Comparison of ENCODE assay signal across 10 cellular contexts in the genomic region with DNA sequence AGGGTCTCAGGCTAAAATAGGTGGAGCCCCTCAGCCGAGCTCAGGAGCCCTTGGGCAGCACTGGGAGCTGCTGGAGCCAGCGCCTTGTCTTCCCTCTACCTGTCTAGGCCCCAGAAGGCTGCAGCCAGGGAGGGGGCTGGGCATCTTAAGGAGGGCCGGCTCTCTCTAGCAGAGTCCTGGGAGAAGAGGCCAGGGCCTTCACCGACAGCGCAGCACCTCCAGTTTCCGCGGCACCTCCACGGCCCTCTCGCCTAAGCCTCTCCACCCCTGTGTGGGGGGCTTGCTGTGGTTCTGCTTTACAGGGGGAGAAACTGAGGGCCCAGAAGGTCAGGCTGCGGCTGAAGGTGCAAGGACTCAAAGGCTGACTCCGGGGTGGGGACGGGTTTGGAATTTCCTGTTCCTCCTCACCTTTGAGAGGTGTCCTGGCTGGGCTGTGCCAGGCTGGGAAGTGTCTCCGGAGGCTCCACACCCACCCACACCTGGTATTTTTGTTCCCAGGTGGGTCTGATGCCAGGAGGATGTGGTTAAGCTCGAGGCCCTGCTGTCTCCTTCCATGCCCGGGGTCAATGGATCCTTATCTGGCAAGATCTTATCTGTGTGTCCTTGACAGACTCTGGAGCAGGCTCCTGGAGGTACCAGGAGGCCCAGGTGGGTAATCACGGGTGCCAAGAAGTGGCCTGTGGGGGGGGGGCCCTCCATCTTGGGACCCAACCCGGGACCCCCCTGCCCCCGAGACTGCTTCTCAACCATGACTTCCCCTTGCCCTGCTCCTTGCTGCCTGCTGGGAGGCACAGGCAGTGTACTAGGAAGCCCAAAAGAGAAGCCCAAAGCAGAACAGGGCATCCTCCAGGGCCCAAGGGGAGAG.
DNase-seq lines count a peak whose midpoint lies in the region; ATAC-seq, FAIRE-seq and TF ChIP-seq lines count a peak whose summit lies in the region.
"Had no signal": no experiment of that assay in that cellular context is flagged by ENCODE, and none has a peak within 500 bp of the region (broad histone marks: within the 10 kb centered on the region; RNA-seq: fewer than 3 reads in every experiment).

No MANE protein-coding gene starts in this region.

- peaks cover 59% of the 10 kb centered on the region for H3K4me1 ChIP-seq in BLaER1
- peaks cover 46% of the 10 kb centered on the region for H3K4me1 ChIP-seq in PC-3 (ENCODE audit: insufficient read depth, low read length)
- peaks cover 17% of the 10 kb centered on the region for H3K4me1 ChIP-seq in foreskin keratinocyte
- H3K4me1 ChIP-seq in parathyroid adenoma, result peaks cover 46% of the 10 kb centered on the region

- peak overlapping the region; percentile 9; the same call in 1 of the 2 replicates for H3K4me2 ChIP-seq in BLaER1
- peak overlapping the region; percentile 79 for H3K4me2 ChIP-seq in PC-3 (ENCODE audit: low read length)
- peak overlapping the region; percentile 17 for H3K4me2 ChIP-seq in parathyroid adenoma (ENCODE audit: low read length)

- TF ChIP-seq CTCF in PC-3 (conservative IDR thresholded peaks at IDR 0.05; ENCODE audit: low read depth, low read length), result no peak
- no peak for TF ChIP-seq CTCF in foreskin keratinocyte (conservative IDR thresholded peaks at IDR 0.05)
- no peak for TF ChIP-seq CTCF in parathyroid adenoma (IDR thresholded peaks at IDR 0.05)
- TF ChIP-seq CTCF in D721Med (IDR thresholded peaks at IDR 0.05; ENCODE audit: insufficient read depth, missing control alignments), result no peak
- TF ChIP-seq CTCF in GM10266 (IDR thresholded peaks at IDR 0.05; ENCODE audit: control insufficient read depth, insufficient read depth, low read depth, missing control alignments), result no peak

- BruUV-seq in PC-3 (replicated peaks; lab: Mats Ljungman, UMichigan), result no TSS peak

- H3K36me3 ChIP-seq in BLaER1 (no peaks in the 10 kb centered on the region), PC-3 (ENCODE audit: low read depth, low read length) (no peaks in the 10 kb centered on the region), parathyroid adenoma (ENCODE audit: control insufficient read depth, insufficient read depth, low read length) (no peaks in the 10 kb centered on the region)
- H3K36me3 ChIP-seq: cardiac muscle cell had no signal

- intact Hi-C loops in PC-3 (cut with micrococcal nuclease), result loop anchor here (1.0 to 10.0 kb wide), 6 partner anchors 34 to 282 kb away; no protein-coding TSS in a partner anchor

- H3K27me3 ChIP-seq in BLaER1, result peaks cover 38% of the 10 kb centered on the region
- no peaks in the 10 kb centered on the region for H3K27me3 ChIP-seq in PC-3 (ENCODE audit: low read length)
- no peaks in the 10 kb centered on the region for H3K27me3 ChIP-seq in foreskin keratinocyte
- no peaks in the 10 kb centered on the region for H3K27me3 ChIP-seq in parathyroid adenoma (ENCODE audit: control insufficient read depth, insufficient read depth, low read length)

- DNase-seq in PC-3, result peak; percentile 97
- peak; percentile 39 to 76 for DNase-seq in foreskin keratinocyte
- DNase-seq in D721Med (ENCODE audit: insufficient read length, low spot score), result no peak
- DNase-seq in GM10266 (ENCODE audit: extremely low spot score), result no peak
- DNase-seq in NCI-H345 (lab: John Stamatoyannopoulos, UW), result no peak

- no peaks in the 10 kb centered on the region for H4K20me1 ChIP-seq in BLaER1
- H4K20me1 ChIP-seq in PC-3 (ENCODE audit: low read length), result no peaks in the 10 kb centered on the region

- peak; percentile 35 for ATAC-seq in PC-3
- peak; percentile 19 for ATAC-seq in foreskin keratinocyte
- no peak for ATAC-seq in HG02884 (IDR thresholded peaks at IDR 0.05; ENCODE audit: unreplicated experiment)

- no peaks in the 10 kb centered on the region for H3K9me2 ChIP-seq in PC-3 (replicated peaks; ENCODE audit: low read length)

- no peak overlapping the region for H3K9ac ChIP-seq in BLaER1
- H3K9ac ChIP-seq in PC-3 (ENCODE audit: low read length), result peak overlapping the region; percentile 71
- H3K9ac ChIP-seq in parathyroid adenoma, result no peak overlapping the region

- H3K9me3 ChIP-seq in BLaER1, result 0 out of 2 replicates have a peak, but pooled peaks cover 3% of the 10 kb centered on the region
- H3K9me3 ChIP-seq in PC-3 (ENCODE audit: low read length), result no peaks in the 10 kb centered on the region
- H3K9me3 ChIP-seq in parathyroid adenoma (ENCODE audit: control insufficient read depth, low read length), result no peaks in the 10 kb centered on the region

- H3K27ac ChIP-seq in BLaER1 (no peak overlapping the region), PC-3 (ENCODE audit: low read length) (peak overlapping the region; percentile 93), foreskin keratinocyte (no peak overlapping the region), parathyroid adenoma (peak overlapping the region; percentile 89)
- H3K27ac ChIP-seq: cardiac muscle cell had no signal

- H3F3A ChIP-seq in PC-3 (ENCODE audit: low read length, unreplicated experiment), result peaks cover 3% of the 10 kb centered on the region

- H3K79me2 ChIP-seq in PC-3 (ENCODE audit: low read length) (no peaks in the 10 kb centered on the region), parathyroid adenoma (no peaks in the 10 kb centered on the region)

- no peak for FAIRE-seq in D721Med (lab: Jason Lieb, UNC)
- FAIRE-seq: endothelial cell of umbilical vein had no signal

- H2AFZ ChIP-seq in PC-3 (ENCODE audit: low read length), result no peak overlapping the region
- peak overlapping the region; percentile 66 for H2AFZ ChIP-seq in parathyroid adenoma

- POLR2A ChIA-PET in PC-3 (lab: Charles Lee; ENCODE audit: unreplicated experiment), result no interaction called here

- H3K4me3 ChIP-seq in BLaER1 (no peak overlapping the region), PC-3 (ENCODE audit: low read length) (no peak overlapping the region), parathyroid adenoma (ENCODE audit: low read depth, low read length) (no peak overlapping the region)
- H3K4me3 ChIP-seq: cardiac muscle cell had no signal

- CTCF ChIA-PET in PC-3 (lab: Charles Lee), result interaction anchor here (0.5 to 0.9 kb wide), 6 partner anchors 59 to 282 kb away, joined by 3 to 4 read pairs (median 3); no protein-coding TSS in a partner anchor

Comparison
In these comparisons a context has a peak if more than half of its experiments do, and no peak if none do; other contexts are left out.
1. H3K27ac ChIP-seq: peak in PC-3 (single experiment) and parathyroid adenoma (single experiment); none in BLaER1 (single experiment) and foreskin keratinocyte (single experiment).
2. H3K4me2 ChIP-seq: peak in every context shown above with its lines; median percentile 79 in PC-3; 17 in parathyroid adenoma; 9 in BLaER1.
3. DNase-seq: peak in PC-3 (single experiment) and foreskin keratinocyte (2 of 2); none in D721Med (single experiment), GM10266 (single experiment) and NCI-H345 (single experiment).